Comparison of ENCODE assay signal across 16 cellular contexts in genomic region chr1:63703661-63704060, GRCh38.
DNase-seq lines count a peak whose midpoint lies in the region; ATAC-seq and TF ChIP-seq lines count a peak whose summit lies in the region.
"Had no signal": no experiment of that assay in that cellular context is flagged by ENCODE, and none has a peak within 500 bp of the region (broad histone marks: within the 10 kb centered on the region; RNA-seq: fewer than 3 reads in every experiment).

No MANE protein-coding gene starts in this region.

- H3K27ac Mint-ChIP-seq in nephron: peak overlapping the region in 2 of 3 experiments; percentile 13 to 28
- H3K27ac Mint-ChIP-seq: activated CD4-positive, alpha-beta T cell treated with anti-CD3 and anti-CD28 coated beads, Interleukin-2, amount 10 ng/mL, durations not matched to agents 7 days and 5 days had no signal

- no TSS peak for BruUV-seq in Panc1 (replicated peaks; lab: Mats Ljungman, UMichigan)
- BruUV-seq in mammary epithelial cell (replicated peaks; lab: Mats Ljungman, UMichigan): no TSS peak
- BruUV-seq in PC-9 (replicated peaks; lab: Mats Ljungman, UMichigan): no TSS peak

- H3K4me3 ChIP-seq in Panc1 (ENCODE audit: low read depth in 2 of 2, low read length in 2 of 2): no peak overlapping the region
- H3K4me3 ChIP-seq in mammary epithelial cell (replicated peaks in 1 of 3; ENCODE audit: insufficient read depth in 1 of 3, low read depth in 2 of 3, low read length in 3 of 3): no peak overlapping the region
- no peak overlapping the region for H3K4me3 ChIP-seq in PC-9
- H3K4me3 ChIP-seq: psoas muscle had no signal

- no peak overlapping the region for H3K9ac ChIP-seq in mammary epithelial cell (ENCODE audit: insufficient read depth, low read length)

- H3K79me2 ChIP-seq in mammary epithelial cell (ENCODE audit: insufficient read depth, low read length) (no peaks in the 10 kb centered on the region), PC-9 (ENCODE audit: low read depth) (no peaks in the 10 kb centered on the region)

- dilution Hi-C loops in mammary epithelial cell (cut with HindIII; ENCODE audit: low sequenced_read_pairs): no loop called here

- H3K27ac ChIP-seq in Panc1 (ENCODE audit: low read length) (peak overlapping the region; percentile 58; the same call in 1 of the 2 replicates), mammary epithelial cell (ENCODE audit: insufficient read depth, low read depth, low read length) (no peak overlapping the region), PC-9 (no peak overlapping the region)
- H3K27ac ChIP-seq: psoas muscle had no signal

- no peaks in the 10 kb centered on the region for H3K9me3 Mint-ChIP-seq in nephron
- H3K9me3 Mint-ChIP-seq: activated CD4-positive, alpha-beta T cell treated with anti-CD3 and anti-CD28 coated beads, Interleukin-2, amount 10 ng/mL, durations not matched to agents 7 days and 5 days had no signal

- ATAC-seq in Panc1 (no peak), HG02938 (IDR thresholded peaks at IDR 0.05; ENCODE audit: unreplicated experiment) (no peak)
- ATAC-seq: left cardiac atrium, psoas muscle had no signal

- H3K4me2 ChIP-seq in mammary epithelial cell (ENCODE audit: insufficient read depth, low read depth, low read length) (no peak overlapping the region), PC-9 (no peak overlapping the region)

- POLR2A ChIA-PET in Panc1 (lab: Charles Lee) (interaction anchor here (0.5 to 0.6 kb wide), 3 partner anchors 16 to 1121 kb away, joined by 3 to 5 read pairs (median 4); no protein-coding TSS in a partner anchor), PC-9 (lab: Charles Lee; ENCODE audit: unreplicated experiment) (no interaction called here)

- intact Hi-C loops in Panc1 (cut with micrococcal nuclease; ENCODE audit: unreplicated experiment): no loop called here
- intact Hi-C loops in mammary epithelial cell (cut with micrococcal nuclease): no loop called here
- intact Hi-C loops in PC-9 (cut with micrococcal nuclease; ENCODE audit: unreplicated experiment): no loop called here

- H3K36me3 ChIP-seq in Panc1 (ENCODE audit: control insufficient read depth, insufficient read depth, low read length) (no peaks in the 10 kb centered on the region), mammary epithelial cell (ENCODE audit: insufficient read depth, low read length) (no peaks in the 10 kb centered on the region), PC-9 (ENCODE audit: low read depth) (no peaks in the 10 kb centered on the region)

- no peaks in the 10 kb centered on the region for H3K27me3 ChIP-seq in Panc1 (ENCODE audit: control insufficient read depth, insufficient read depth, low read length)
- H3K27me3 ChIP-seq in mammary epithelial cell (ENCODE audit: insufficient read depth, low read length): no peaks in the 10 kb centered on the region
- H3K27me3 ChIP-seq in PC-9 (ENCODE audit: insufficient read depth, low read depth): no peaks in the 10 kb centered on the region

- H3K9me2 ChIP-seq in PC-9 (ENCODE audit: insufficient read depth): no peaks in the 10 kb centered on the region

- H3K27me3 Mint-ChIP-seq in nephron (ENCODE audit: low read depth): peaks cover 12% of the 10 kb centered on the region

- CTCF ChIA-PET in Panc1 (lab: Charles Lee) (interaction anchor here (0.6 to 0.7 kb wide), 2 partner anchors 434 to 474 kb away, joined by 3 to 6 read pairs; no protein-coding TSS in a partner anchor), mammary epithelial cell (lab: Charles Lee; ENCODE audit: low non-redundant PET) (no interaction called here), PC-9 (lab: Charles Lee) (interaction anchor here (0.6 kb wide), 1 partner anchor 15 kb away, joined by 10 read pairs; no protein-coding TSS in a partner anchor)

- in situ Hi-C loops in Panc1 (cut with HindIII; ENCODE audit: low pct_unique_long_range_greater_than_20kb, low sequenced_read_pairs): no loop called here
- in situ Hi-C loops in mammary epithelial cell (cut with MboI; ENCODE audit: low sequenced_read_pairs in 2 of 2): no loop called here

- H2AFZ ChIP-seq in mammary epithelial cell (ENCODE audit: low read depth, low read length) (no peak overlapping the region), PC-9 (no peak overlapping the region)

- H3K4me1 Mint-ChIP-seq in nephron: peaks cover 36% of the 10 kb centered on the region
- H3K4me1 Mint-ChIP-seq: activated CD4-positive, alpha-beta T cell treated with anti-CD3 and anti-CD28 coated beads, Interleukin-2, amount 10 ng/mL, durations not matched to agents 7 days and 5 days had no signal

- H3K9me3 ChIP-seq in Panc1 (ENCODE audit: control insufficient read depth, insufficient read depth, low read depth, low read length) (no peaks in the 10 kb centered on the region), mammary epithelial cell (replicated peaks; ENCODE audit: insufficient read depth, low read length) (no peaks in the 10 kb centered on the region), PC-9 (ENCODE audit: insufficient read depth, low read depth) (no peaks in the 10 kb centered on the region; the same call in 1 of the 2 replicates)
- H3K9me3 ChIP-seq: psoas muscle had no signal

- H4K20me1 ChIP-seq in mammary epithelial cell (ENCODE audit: insufficient read depth, low read length) (no peaks in the 10 kb centered on the region), PC-9 (ENCODE audit: insufficient read depth) (no peaks in the 10 kb centered on the region)

- H3K4me3 Mint-ChIP-seq in nephron: no peak overlapping the region
- H3K4me3 Mint-ChIP-seq: activated CD4-positive, alpha-beta T cell treated with anti-CD3 and anti-CD28 coated beads, Interleukin-2, amount 10 ng/mL, durations not matched to agents 7 days and 5 days had no signal

- TF ChIP-seq CTCF in Panc1 (IDR thresholded peaks at IDR 0.05): no peak
- TF ChIP-seq CTCF in nephron (IDR thresholded peaks at IDR 0.05; ENCODE audit: unreplicated experiment in 3 of 3): no peak
- TF ChIP-seq CTCF in mammary epithelial cell (conservative IDR thresholded peaks at IDR 0.05 in 1 of 2, IDR thresholded peaks at IDR 0.05 in 1 of 2; ENCODE audit: extremely low read depth in 1 of 2, insufficient read depth in 1 of 2, low read depth in 1 of 2, low read length in 2 of 2): no peak
- no peak for TF ChIP-seq CTCF in PC-9 (conservative IDR thresholded peaks at IDR 0.05)

- no peaks in the 10 kb centered on the region for H3K36me3 Mint-ChIP-seq in nephron (ENCODE audit: low read depth)

- H3F3A ChIP-seq in PC-9 (ENCODE audit: insufficient read depth, low read depth): no peaks in the 10 kb centered on the region

- 99% methylated on average over 6 of the region's 7 CpGs for WGBS in mammary epithelial cell (ENCODE audit: low coverage, missing lambda C conversion rate)

- DNase-seq in COLO668 (lab: John Stamatoyannopoulos, UW; ENCODE audit: unreplicated experiment): peak; percentile 73
- peak; percentile 42 for DNase-seq in NCI-H1105 treated with DMSO at 0.1 percent for 48 hours (lab: John Stamatoyannopoulos, UW)
- no peak for DNase-seq in Panc1 (ENCODE audit: low read depth, low spot score)
- no peak for DNase-seq in NCI-H526 treated with DMSO at 0.1 percent for 48 hours (lab: John Stamatoyannopoulos, UW)
- no peak for DNase-seq in mammary epithelial cell
- no peak for DNase-seq in PC-9
- DNase-seq: activated CD4-positive, alpha-beta T cell treated with anti-CD3 and anti-CD28 coated beads, Interleukin-2, amount 10 ng/mL, durations not matched to agents 7 days and 5 days; activated naive CD4-positive, alpha-beta T cell treated with anti-CD3 and anti-CD28 coated beads, Interleukin-2, amount 50 U/mL, for 16 hours; activated T-cell treated with anti-CD3 and anti-CD28 coated beads for 4 hours; IMR-90; left cardiac atrium; NCI-H146; psoas muscle; stimulated activated CD4-positive, alpha-beta T cell treated with anti-CD3 and anti-CD28 coated beads, Interleukin-12 subunit alpha, Interleukin-12 subunit beta, amount 100 ng/mL, for 4 hours had no signal

- H3K4me1 ChIP-seq in Panc1 (ENCODE audit: control insufficient read depth, insufficient read depth, low read length) (peaks cover 36% of the 10 kb centered on the region), mammary epithelial cell (ENCODE audit: insufficient read depth, low read length) (peaks cover 8% of the 10 kb centered on the region), PC-9 (replicated peaks; ENCODE audit: insufficient read depth) (peaks cover 37% of the 10 kb centered on the region)
- H3K4me1 ChIP-seq: psoas muscle had no signal

Comparison
In these comparisons a context has a peak if more than half of its experiments do, and no peak if none do; other contexts are left out.
1. DNase-seq: peak in COLO668 (single experiment) and NCI-H1105 treated with DMSO at 0.1 percent for 48 hours (single experiment); none in Panc1 (single experiment), NCI-H526 treated with DMSO at 0.1 percent for 48 hours (single experiment), mammary epithelial cell (single experiment) and PC-9 (0 of 2).